8 cellular contexts compared by ENCODE assay signal in genomic region chr1:179141592-179142244, GRCh38. TPM values are rescaled to one million over a fixed set of nuclear protein-coding genes. Genes with fewer than 3 reads are reported as not detected.
DNase-seq lines count a peak whose midpoint lies in the region; ATAC-seq, FAIRE-seq and TF ChIP-seq lines count a peak whose summit lies in the region.

No MANE protein-coding gene starts in this region.

- no peak for FAIRE-seq in small intestine (lab: Jason Lieb, UNC)

- no peak for TF ChIP-seq CTCF in heart right ventricle (IDR thresholded peaks at IDR 0.05)
- no peak for TF ChIP-seq CTCF in left ventricle myocardium inferior (IDR thresholded peaks at IDR 0.05; ENCODE audit: borderline replicate concordance)

- H3K27ac ChIP-seq in heart right ventricle (peak overlapping the region in 8 of 10 donors; percentile 26 to 73 (median 42)), left ventricle myocardium inferior (replicated peaks) (peak overlapping the region; percentile 33), small intestine (ENCODE audit: low read depth in 1 of 2, low read length in 1 of 2) (peak overlapping the region in 1 of 2 donors; percentile 31)

- H3K9me3 ChIP-seq in heart right ventricle (no peaks in the 10 kb centered on the region), left ventricle myocardium inferior (replicated peaks) (no peaks in the 10 kb centered on the region), small intestine (ENCODE audit: control insufficient read depth, low read depth) (no peaks in the 10 kb centered on the region)

- H3K4me1 ChIP-seq in heart right ventricle (peaks cover 0 to 64% (median 4%) of the 10 kb centered on the region in 9 donors), left ventricle myocardium inferior (peaks cover 44% of the 10 kb centered on the region), small intestine (ENCODE audit: control insufficient read depth in 2 of 2, insufficient read depth in 1 of 2, low read depth in 1 of 2, low read length in 1 of 2) (no peaks in the 10 kb centered on the region)

- no peaks in the 10 kb centered on the region for H3K36me3 Mint-ChIP-seq in stimulated activated effector memory CD8-positive, alpha-beta T cell treated with anti-CD3 and anti-CD28 coated beads, Interleukin-12 subunit alpha, Interleukin-12 subunit beta, amount 100 ng/mL, for 72 hours

- no peaks in the 10 kb centered on the region for H3K9me3 Mint-ChIP-seq in stimulated activated effector memory CD8-positive, alpha-beta T cell treated with anti-CD3 and anti-CD28 coated beads, Interleukin-12 subunit alpha, Interleukin-12 subunit beta, amount 100 ng/mL, for 72 hours

- peak overlapping the region; percentile 15 for H3K4me3 Mint-ChIP-seq in stimulated activated effector memory CD8-positive, alpha-beta T cell treated with anti-CD3 and anti-CD28 coated beads, Interleukin-12 subunit alpha, Interleukin-12 subunit beta, amount 100 ng/mL, for 72 hours

- H3K4me1 Mint-ChIP-seq in stimulated activated effector memory CD8-positive, alpha-beta T cell treated with anti-CD3 and anti-CD28 coated beads, Interleukin-12 subunit alpha, Interleukin-12 subunit beta, amount 100 ng/mL, for 72 hours, result peaks cover 33% of the 10 kb centered on the region

- intact Hi-C loops in heart right ventricle (cut with DNase I), result loop anchor here in 1 of 10 donors (5.0 kb wide), 1 partner anchor 41 kb away; no protein-coding TSS in a partner anchor
- intact Hi-C loops in Right ventricle myocardium superior (cut with DNase I), result no loop called here
- intact Hi-C loops in left ventricle myocardium inferior (cut with micrococcal nuclease), result no loop called here

- H3K27me3 ChIP-seq in heart right ventricle, result no peaks in the 10 kb centered on the region
- H3K27me3 ChIP-seq in left ventricle myocardium inferior (ENCODE audit: low read depth), result no peaks in the 10 kb centered on the region
- no peaks in the 10 kb centered on the region for H3K27me3 ChIP-seq in small intestine (ENCODE audit: control insufficient read depth in 2 of 2, insufficient read depth in 2 of 2, low read length in 2 of 2)

- H3K36me3 ChIP-seq in heart right ventricle, result no peaks in the 10 kb centered on the region
- H3K36me3 ChIP-seq in left ventricle myocardium inferior, result no peaks in the 10 kb centered on the region
- H3K36me3 ChIP-seq in small intestine (ENCODE audit: control insufficient read depth in 2 of 2, insufficient read depth in 2 of 2, low read length in 2 of 2), result no peaks in the 10 kb centered on the region

- ATAC-seq in heart right ventricle (peak in 5 of 8 donors; percentile 45 to 61 (median 49)), Right ventricle myocardium superior (ENCODE audit: poor library complexity) (no peak), HG03354 (IDR thresholded peaks at IDR 0.05; ENCODE audit: poor library complexity, severe bottlenecking, unreplicated experiment) (no peak)
- ATAC-seq in stimulated activated effector memory CD8-positive, alpha-beta T cell treated with anti-CD3 and anti-CD28 coated beads, Interleukin-12 subunit alpha, Interleukin-12 subunit beta, amount 100 ng/mL, for 72 hours, result peak; percentile 98

- DNase-seq in heart right ventricle (no peak), Right ventricle myocardium superior (no peak), activated T-cell treated with anti-CD3 and anti-CD28 coated beads for 4 hours (peak; percentile 40), left ventricle myocardium inferior (no peak), DMS 273 (lab: John Stamatoyannopoulos, UW; ENCODE audit: unreplicated experiment) (no peak), small intestine (no peak)
- DNase-seq in stimulated activated effector memory CD8-positive, alpha-beta T cell treated with anti-CD3 and anti-CD28 coated beads, Interleukin-12 subunit alpha, Interleukin-12 subunit beta, amount 100 ng/mL, for 72 hours (ENCODE audit: low spot score in 2 of 2), result no peak

- WGBS in heart right ventricle, 2 donors, result 54 to 62% methylated on average over 4 of the region's 4 CpGs
- WGBS in small intestine, 3 donors, result 68 to 87% (median 84%) methylated on average over 4 of the region's 4 CpGs

- H3K27ac Mint-ChIP-seq in stimulated activated effector memory CD8-positive, alpha-beta T cell treated with anti-CD3 and anti-CD28 coated beads, Interleukin-12 subunit alpha, Interleukin-12 subunit beta, amount 100 ng/mL, for 72 hours, result no peak overlapping the region

- H3K4me3 ChIP-seq in heart right ventricle (peak overlapping the region in 5 of 10 donors; percentile 0 to 45 (median 5)), left ventricle myocardium inferior (peak overlapping the region; percentile 32), small intestine (ENCODE audit: low read depth in 1 of 2, low read length in 2 of 2) (no peak overlapping the region)

RNA-seq across cellular contexts. Expression of gene TOR3A, which starts 59.8 kb away (rescaled TPM):
- 10 to 100 TPM in 6 of 10 donors, 1 to 10 TPM in 4; 6.8 to 18.0 (median 10.9) TPM for total RNA-seq in heart right ventricle
- 10 to 100 TPM in 1 of 2 donors, 1 to 10 TPM in 1; 5.9 to 16.8 TPM for polyA plus RNA-seq in heart right ventricle
- 10.1 TPM for total RNA-seq in Right ventricle myocardium superior
- total RNA-seq in left ventricle myocardium inferior, result 9.6 TPM
- 10 to 100 TPM in 2 of 3 donors, 1 to 10 TPM in 1; 6.3 to 30.6 (median 12.2) TPM for polyA plus RNA-seq in small intestine

Comparison
In these comparisons a context has a peak if more than half of its experiments do, and no peak if none do; other contexts are left out.
1. ATAC-seq: peak in heart right ventricle (5 of 8) and stimulated activated effector memory CD8-positive, alpha-beta T cell treated with anti-CD3 and anti-CD28 coated beads, Interleukin-12 subunit alpha, Interleukin-12 subunit beta, amount 100 ng/mL, for 72 hours (single experiment); none in Right ventricle myocardium superior (single experiment) and HG03354 (single experiment).